Comparison of ENCODE assay signal across 9 cellular contexts in the genomic region with DNA sequence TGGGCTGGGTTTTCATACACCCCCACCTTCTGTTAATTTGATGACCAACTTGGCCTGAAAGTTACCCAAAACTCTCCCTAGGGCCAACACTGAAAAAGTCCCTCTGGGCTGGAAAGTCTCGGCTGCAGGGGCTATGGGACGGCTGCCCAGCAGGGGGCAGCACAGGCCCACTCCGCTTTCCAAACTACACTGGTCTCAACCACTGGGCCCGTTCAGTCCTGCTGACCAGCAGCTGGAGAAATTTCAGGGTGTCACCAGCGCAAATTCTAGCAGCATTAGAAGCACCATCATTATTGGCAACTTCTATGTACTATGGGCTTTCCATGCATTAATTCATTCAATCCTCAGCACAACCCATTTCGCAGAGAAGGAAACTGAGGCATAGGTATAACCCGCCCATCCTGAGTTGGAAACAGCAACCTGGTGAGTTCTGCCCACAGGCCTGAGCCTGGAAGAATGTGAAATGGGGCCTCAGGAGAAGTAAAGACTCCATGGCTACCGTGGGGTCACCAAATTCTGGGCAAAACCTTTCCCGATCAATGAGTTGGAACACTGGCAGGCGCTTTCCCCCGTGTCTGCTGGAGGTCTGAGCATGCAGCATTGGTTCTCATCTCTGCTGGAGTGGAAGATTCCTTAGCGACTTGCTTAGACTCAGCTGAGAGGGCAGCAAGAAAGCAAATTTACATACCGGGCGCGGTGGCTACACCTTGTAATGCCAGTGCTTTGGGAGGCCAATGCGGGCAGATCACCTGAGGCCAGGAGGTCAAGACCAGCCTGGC. TPM values are rescaled to one million over a fixed set of nuclear protein-coding genes. Genes with fewer than 3 reads are reported as not detected.
DNase-seq lines count a peak whose midpoint lies in the region; ATAC-seq and TF ChIP-seq lines count a peak whose summit lies in the region.
"Had no signal": no experiment of that assay in that cellular context is flagged by ENCODE, and none has a peak within 500 bp of the region (broad histone marks: within the 10 kb centered on the region; RNA-seq: fewer than 3 reads in every experiment).

No MANE protein-coding gene starts in this region.

- H3K4me3 ChIP-seq in SU-DHL-6 (ENCODE audit: insufficient read depth, low read length, poor library complexity, severe bottlenecking) (no peak overlapping the region), right cardiac atrium (ENCODE audit: low read length) (no peak overlapping the region)
- H3K4me3 ChIP-seq: BLaER1 treated with 17β-estradiol and CSF1 and Interleukin-3, amounts not matched to agents 10 nM and 100 nM had no signal

- H3K36me3 Mint-ChIP-seq in activated naive CD8-positive, alpha-beta T cell treated with anti-CD3 and anti-CD28 coated beads for 36 hours, result peaks cover 59% of the 10 kb centered on the region

- H3F3A ChIP-seq in SU-DHL-6 (ENCODE audit: insufficient read depth), result 0 out of 2 replicates have a peak, but pooled peaks cover 8% of the 10 kb centered on the region

- WGBS in right cardiac atrium, result 82% methylated on average over 16 of the region's 16 CpGs

- H3K27ac Mint-ChIP-seq in activated naive CD8-positive, alpha-beta T cell treated with anti-CD3 and anti-CD28 coated beads for 36 hours, result peak overlapping the region; percentile 76

- H3K9me3 ChIP-seq in SU-DHL-6 (ENCODE audit: insufficient read depth, low read length) (no peaks in the 10 kb centered on the region), right cardiac atrium (ENCODE audit: control insufficient read depth, low read length) (no peaks in the 10 kb centered on the region)

- H3K27ac ChIP-seq in SU-DHL-6 (ENCODE audit: low read depth, low read length) (no peak overlapping the region), right cardiac atrium (ENCODE audit: low read length) (no peak overlapping the region)

- ATAC-seq in HG03066 (IDR thresholded peaks at IDR 0.05; ENCODE audit: low read depth, unreplicated experiment) (peak; percentile 53), right cardiac atrium (peak; percentile 25 to 53), HG03571 (IDR thresholded peaks at IDR 0.05; ENCODE audit: unreplicated experiment) (no peak)

- peaks cover 13% of the 10 kb centered on the region for H3K4me1 Mint-ChIP-seq in activated naive CD8-positive, alpha-beta T cell treated with anti-CD3 and anti-CD28 coated beads for 36 hours

- H3K4me1 ChIP-seq in right cardiac atrium (ENCODE audit: control insufficient read depth, insufficient read depth, low read length), result no peaks in the 10 kb centered on the region

- DNase-seq in NCI-H146 (lab: John Stamatoyannopoulos, UW) (peak; percentile 2), NCI-H146 treated with DMSO at 0.1 percent for 48 hours (lab: John Stamatoyannopoulos, UW; ENCODE audit: unreplicated experiment) (no peak), right cardiac atrium (peak; percentile 43 to 80 (median 77))
- DNase-seq in activated naive CD8-positive, alpha-beta T cell treated with anti-CD3 and anti-CD28 coated beads for 36 hours, result peak; percentile 62
- peak in 2 of 3 donors; percentile 36 to 47 for DNase-seq in stimulated activated CD4-positive, alpha-beta T cell treated with anti-CD3 and anti-CD28 coated beads, Interleukin-12 subunit alpha, Interleukin-12 subunit beta, amount 100 ng/mL, for 48 hours (ENCODE audit: low read depth in 2 of 3, low spot score in 1 of 3)

- no peak overlapping the region for H2AFZ ChIP-seq in SU-DHL-6 (ENCODE audit: low read depth, low read length, severe bottlenecking)

- H3K27me3 Mint-ChIP-seq in activated naive CD8-positive, alpha-beta T cell treated with anti-CD3 and anti-CD28 coated beads for 36 hours, result no peaks in the 10 kb centered on the region

- H3K79me2 ChIP-seq in SU-DHL-6 (ENCODE audit: insufficient read depth, low read length), result no peaks in the 10 kb centered on the region

- H3K9me2 ChIP-seq in SU-DHL-6 (replicated peaks; ENCODE audit: insufficient read depth, low read length), result no peaks in the 10 kb centered on the region

- no peak overlapping the region for H3K4me3 Mint-ChIP-seq in activated naive CD8-positive, alpha-beta T cell treated with anti-CD3 and anti-CD28 coated beads for 36 hours

- peak; percentile 87 for TF ChIP-seq CTCF in SU-DHL-6 (IDR thresholded peaks at IDR 0.05; ENCODE audit: insufficient read depth, low read length, poor library complexity, severe bottlenecking)

- peaks cover 2% of the 10 kb centered on the region for H3K9me3 Mint-ChIP-seq in activated naive CD8-positive, alpha-beta T cell treated with anti-CD3 and anti-CD28 coated beads for 36 hours

- no peak overlapping the region for H3K9ac ChIP-seq in SU-DHL-6 (ENCODE audit: low read length)

- intact Hi-C loops in right cardiac atrium (cut with DNase I), result no loop called here

- H4K20me1 ChIP-seq in SU-DHL-6 (ENCODE audit: low read depth, low read length), result no peaks in the 10 kb centered on the region

- H3K27me3 ChIP-seq in SU-DHL-6 (ENCODE audit: low read length) (no peaks in the 10 kb centered on the region), right cardiac atrium (ENCODE audit: control insufficient read depth, insufficient read depth) (no peaks in the 10 kb centered on the region)
- H3K27me3 ChIP-seq: BLaER1 treated with 17β-estradiol and CSF1 and Interleukin-3, amounts not matched to agents 10 nM and 100 nM had no signal

- H3K36me3 ChIP-seq in SU-DHL-6 (ENCODE audit: low read length), result peaks cover 30% of the 10 kb centered on the region

- H3K4me2 ChIP-seq in SU-DHL-6 (ENCODE audit: low read depth, low read length, poor library complexity, severe bottlenecking), result no peak overlapping the region

RNA-seq across cellular contexts. Expression of a gene that starts 9.7 kb away (rescaled TPM):
- not detected for total RNA-seq in activated naive CD8-positive, alpha-beta T cell treated with anti-CD3 and anti-CD28 coated beads for 36 hours
- not detected for total RNA-seq in right cardiac atrium
- polyA plus RNA-seq in right cardiac atrium, result 0.27 TPM

RNA-seq across cellular contexts. Expression of a gene that starts 16.4 kb away (rescaled TPM):
- not detected for total RNA-seq in activated naive CD8-positive, alpha-beta T cell treated with anti-CD3 and anti-CD28 coated beads for 36 hours
- total RNA-seq in right cardiac atrium, result 1 to 10 TPM in 1 of 4 donors, not detected in 3; 2.7 TPM
- 0.70 TPM for polyA plus RNA-seq in right cardiac atrium

RNA-seq across cellular contexts. Expression of a gene that starts 48.5 kb away (rescaled TPM):
- 100 to 1,000 TPM; 129 to 130 TPM for total RNA-seq in activated naive CD8-positive, alpha-beta T cell treated with anti-CD3 and anti-CD28 coated beads for 36 hours
- total RNA-seq in right cardiac atrium, result 10 to 100 TPM in 1 of 4 donors, 1 to 10 TPM in 3; 8.8 to 10.3 (median 8.9) TPM
- polyA plus RNA-seq in right cardiac atrium, result 8.4 TPM

Comparison
In these comparisons a context has a peak if more than half of its experiments do, and no peak if none do; other contexts are left out.
1. RNA of a gene that starts 48.5 kb away (total RNA-seq): 129 to 130 TPM in activated naive CD8-positive, alpha-beta T cell treated with anti-CD3 and anti-CD28 coated beads for 36 hours; 8.8 to 10.3 TPM in right cardiac atrium; every median in the first group is over 10 times any median in the second.